Comparison of ENCODE assay signal across 1 cellular context in the genomic region with DNA sequence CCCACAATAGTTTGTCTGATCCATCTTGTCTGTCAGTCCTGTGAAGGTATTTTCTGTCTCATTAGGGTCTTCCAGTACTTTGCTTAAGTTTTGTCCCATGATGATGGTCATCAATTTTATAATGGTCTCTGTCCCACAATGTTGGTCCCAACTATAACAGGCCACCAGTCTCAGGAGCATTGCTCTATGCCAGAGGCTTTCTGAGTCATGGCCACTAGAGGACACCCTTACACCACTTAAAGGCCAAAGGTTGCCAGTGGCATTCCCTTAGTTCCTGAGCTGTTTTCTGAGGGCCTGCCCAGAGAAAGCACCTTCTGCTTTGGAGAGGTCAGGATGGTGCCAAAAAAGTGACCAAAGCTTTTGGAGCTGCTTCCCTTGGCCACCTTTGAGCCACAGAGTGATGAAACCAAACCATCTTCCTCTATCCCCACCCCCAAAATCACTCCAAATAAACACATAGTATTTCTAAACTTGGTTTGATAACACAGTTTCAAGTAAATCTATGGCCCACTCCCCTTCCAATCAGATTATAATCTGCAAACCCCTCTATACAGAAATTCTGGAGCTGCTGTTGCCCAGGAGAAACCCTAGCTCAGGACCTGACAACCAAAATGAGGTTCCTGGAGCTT.
TF ChIP-seq lines count a peak whose summit lies in the region.

No MANE protein-coding gene starts in this region.

TF ChIP-seq in GM12878, 131 proteins besides CTCF, POLR2A, EP300 and RAD21 (continued from another document):
- peak; percentile 71 for TF ChIP-seq SMC3 (IDR thresholded peaks at IDR 0.05; ENCODE audit: borderline replicate concordance, low read length)
TF ChIP-seq in GM12878: peak in this region for 2.
